ENCODE assay signal across 8 cellular contexts in the genomic region with DNA sequence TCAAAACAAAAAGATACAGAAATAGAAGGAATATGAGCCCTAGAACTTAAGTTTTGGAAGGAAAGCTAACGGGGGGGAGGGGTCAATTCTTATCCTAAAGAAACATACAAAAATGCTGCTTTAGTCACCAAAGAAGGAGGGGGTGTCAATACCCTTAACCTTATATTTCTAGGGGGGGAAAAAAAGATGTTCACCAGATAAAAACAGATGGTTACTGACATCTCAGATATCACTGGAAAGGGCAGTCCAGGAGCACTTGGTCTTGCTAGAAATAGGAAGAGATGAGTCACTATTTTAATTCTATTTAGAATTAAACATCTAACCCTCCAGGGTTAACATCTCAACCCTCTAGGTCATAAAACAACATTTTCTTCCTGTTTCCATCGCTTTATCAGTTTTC. TPM values are rescaled to one million over a fixed set of nuclear protein-coding genes. Genes with fewer than 3 reads are reported as not detected.
DNase-seq lines count a peak whose midpoint lies in the region; ATAC-seq and TF ChIP-seq lines count a peak whose summit lies in the region.

No MANE protein-coding gene starts in this region.

- H2AFZ ChIP-seq in parathyroid adenoma = no peak overlapping the region

- H3K36me3 ChIP-seq in Panc1 (ENCODE audit: control insufficient read depth, insufficient read depth, low read length) (peaks cover 2% of the 10 kb centered on the region; the same call in 1 of the 2 replicates), parathyroid adenoma (ENCODE audit: control insufficient read depth, insufficient read depth, low read length) (no peaks in the 10 kb centered on the region)

- no TSS peak for BruUV-seq in Panc1 (replicated peaks; lab: Mats Ljungman, UMichigan)

- H3K4me1 ChIP-seq in Panc1 (ENCODE audit: control insufficient read depth, insufficient read depth, low read length) = peaks cover 32% of the 10 kb centered on the region
- H3K4me1 ChIP-seq in parathyroid adenoma = peaks cover 14% of the 10 kb centered on the region

- peaks cover 22% of the 10 kb centered on the region for H3K79me2 ChIP-seq in parathyroid adenoma

- peak; percentile 37 for DNase-seq in ELR (ENCODE audit: low read depth)
- no peak for DNase-seq in Panc1 (ENCODE audit: low read depth, low spot score)
- DNase-seq in epithelial cell of proximal tubule (ENCODE audit: low read depth) = no peak
- no peak for DNase-seq in Kasumi-1 (lab: John Stamatoyannopoulos, UW)

- H3K4me3 ChIP-seq in Panc1 (ENCODE audit: low read depth in 2 of 2, low read length in 2 of 2) = peak overlapping the region; percentile 76 to 90
- H3K4me3 ChIP-seq in epithelial cell of proximal tubule (ENCODE audit: low read depth, low read length) = peak overlapping the region; percentile 79
- peak overlapping the region; percentile 90 for H3K4me3 ChIP-seq in parathyroid adenoma (ENCODE audit: low read depth, low read length)

- ATAC-seq in Panc1 = no peak
- no peak for ATAC-seq in HG03432 (IDR thresholded peaks at IDR 0.05; ENCODE audit: unreplicated experiment)
- no peak for ATAC-seq in GM18907 (IDR thresholded peaks at IDR 0.05; ENCODE audit: unreplicated experiment)
- ATAC-seq in GM18858 (IDR thresholded peaks at IDR 0.05; ENCODE audit: unreplicated experiment) = no peak

- in situ Hi-C loops in Panc1 (cut with HindIII; ENCODE audit: low pct_unique_long_range_greater_than_20kb, low sequenced_read_pairs) = no loop called here

- TF ChIP-seq CTCF in Panc1 (IDR thresholded peaks at IDR 0.05) (no peak), epithelial cell of proximal tubule (conservative IDR thresholded peaks at IDR 0.05; ENCODE audit: low read depth, low read length) (no peak), parathyroid adenoma (IDR thresholded peaks at IDR 0.05) (no peak)

- H3K27me3 ChIP-seq in Panc1 (ENCODE audit: control insufficient read depth, insufficient read depth, low read length) = no peaks in the 10 kb centered on the region
- H3K27me3 ChIP-seq in parathyroid adenoma (ENCODE audit: control insufficient read depth, insufficient read depth, low read length) = no peaks in the 10 kb centered on the region

- H3K9me3 ChIP-seq in Panc1 (ENCODE audit: control insufficient read depth, insufficient read depth, low read depth, low read length) (no peaks in the 10 kb centered on the region), parathyroid adenoma (ENCODE audit: control insufficient read depth, low read length) (no peaks in the 10 kb centered on the region)

- intact Hi-C loops in Panc1 (cut with micrococcal nuclease; ENCODE audit: unreplicated experiment) = no loop called here

- H3K9ac ChIP-seq in parathyroid adenoma = no peak overlapping the region

- CTCF ChIA-PET in Panc1 (lab: Charles Lee) = interaction anchor here (0.5 to 3.9 kb wide), 4 partner anchors 10 to 897 kb away, joined by 3 to 79 read pairs (median 4); no protein-coding TSS in a partner anchor

- H3K27ac ChIP-seq in Panc1 (ENCODE audit: low read length) (peak overlapping the region; percentile 83), parathyroid adenoma (peak overlapping the region; percentile 82)

- H3K4me2 ChIP-seq in parathyroid adenoma (ENCODE audit: low read length) = peak overlapping the region; percentile 86

- POLR2A ChIA-PET in Panc1 (lab: Charles Lee) = interaction anchor here (0.5 to 0.6 kb wide), 3 partner anchors 28 to 1158 kb away, joined by 3 to 10 read pairs (median 3); a partner anchor contains a TSS

RNA-seq across cellular contexts. Expression of a gene that starts 1.7 kb away (rescaled TPM):
- total RNA-seq in Panc1 (2021; ENCODE audit: unreplicated experiment) (155 TPM), epithelial cell of proximal tubule (94.0 and 101 TPM in 2 replicates)
- polyA plus RNA-seq in Panc1 (2012; ENCODE audit: insufficient read length) = 70.5 TPM

RNA-seq across cellular contexts. Expression of a gene that starts 19.5 kb away (rescaled TPM):
- total RNA-seq in Panc1 (2021; ENCODE audit: unreplicated experiment) (75.5 TPM), epithelial cell of proximal tubule (55.2 and 64.8 TPM in 2 replicates)
- 69.6 TPM for polyA plus RNA-seq in Panc1 (2012; ENCODE audit: insufficient read length)

RNA-seq across cellular contexts. Expression of a gene that starts 19.7 kb away (rescaled TPM):
- total RNA-seq in Panc1 (2021; ENCODE audit: unreplicated experiment) (13.3 TPM), epithelial cell of proximal tubule (3.3 and 10.3 TPM in 2 replicates)
- polyA plus RNA-seq in Panc1 (2012; ENCODE audit: insufficient read length) = 18.5 TPM

RNA-seq across cellular contexts. Expression of a gene that starts 34.1 kb away (rescaled TPM):
- total RNA-seq in Panc1 (2021; ENCODE audit: unreplicated experiment) = 32.8 TPM
- 30.6 TPM for polyA plus RNA-seq in Panc1 (2012; ENCODE audit: insufficient read length)
- 15.7 and 43.1 TPM in 2 replicates for total RNA-seq in epithelial cell of proximal tubule
